29 cellular contexts compared by ENCODE assay signal in genomic region chr9:74719306-74719705, GRCh38.
"Had no signal": no experiment of that assay in that cellular context is flagged by ENCODE, and none has a peak within 500 bp of the region (broad histone marks: within the 10 kb centered on the region; RNA-seq: fewer than 3 reads in every experiment).

No MANE protein-coding gene starts in this region.

- H3K27me3 ChIP-seq: colonic mucosa, dorsolateral prefrontal cortex, esophagus muscularis mucosa, esophagus squamous epithelium, gastrocnemius medialis, gastroesophageal sphincter, heart right ventricle, hepatocyte had no signal

- FAIRE-seq: endometrium, endothelial cell of umbilical vein, frontal cortex had no signal

- H3K9me3 Mint-ChIP-seq: dendritic cell treated with granulocyte-macrophage colony-stimulating factor and Interleukin-4, amounts not matched to agents 40 ng/mL and 50 ng/mL, for 4 days; effector memory CD8-positive, alpha-beta T cell; endodermal cell had no signal

- DNase-seq: colonic mucosa; cortex of kidney; dermis blood vessel endothelial cell; dorsolateral prefrontal cortex; effector CD4-positive, alpha-beta T cell; effector CD8-positive, alpha-beta T cell; effector memory CD4-positive, alpha-beta T cell; effector memory CD8-positive, alpha-beta T cell; endodermal cell; erythroblast; esophagus squamous epithelium; foreskin fibroblast; foreskin keratinocyte; foreskin melanocyte; gastrocnemius medialis; glutamatergic neuron; head of caudate nucleus; heart left ventricle; heart right ventricle had no signal

- H2AFZ ChIP-seq: hepatocyte had no signal

- H3K79me2 ChIP-seq: hepatocyte had no signal

- H3K4me3 Mint-ChIP-seq: dendritic cell treated with granulocyte-macrophage colony-stimulating factor and Interleukin-4, amounts not matched to agents 40 ng/mL and 50 ng/mL, for 4 days; effector memory CD8-positive, alpha-beta T cell; endodermal cell had no signal

- H3K4me1 ChIP-seq: colonic mucosa, esophagus muscularis mucosa, esophagus squamous epithelium, foreskin keratinocyte, gastrocnemius medialis, gastroesophageal sphincter, heart left ventricle, heart right ventricle had no signal

- H3K36me3 ChIP-seq: colonic mucosa, esophagus muscularis mucosa, esophagus squamous epithelium, gastrocnemius medialis, gastroesophageal sphincter, heart left ventricle, heart right ventricle had no signal

- H3K9me3 ChIP-seq: colonic mucosa, esophagus muscularis mucosa, esophagus squamous epithelium, gastrocnemius medialis, gastroesophageal sphincter, heart left ventricle, heart right ventricle had no signal

- H3K4me2 ChIP-seq: hepatocyte had no signal

- H3K27ac ChIP-seq: colonic mucosa, coronary artery, dorsolateral prefrontal cortex, epithelial cell of prostate, esophagus muscularis mucosa, esophagus squamous epithelium, foreskin keratinocyte, gastrocnemius medialis, gastroesophageal sphincter, heart left ventricle, heart right ventricle, hepatocyte had no signal

- ATAC-seq: effector memory CD8-positive, alpha-beta T cell; esophagus mucosa; foreskin keratinocyte; gastrocnemius medialis; gastroesophageal sphincter; heart left ventricle; heart right ventricle had no signal

- H3K27ac Mint-ChIP-seq: dendritic cell treated with granulocyte-macrophage colony-stimulating factor and Interleukin-4, amounts not matched to agents 40 ng/mL and 50 ng/mL, for 4 days; effector memory CD8-positive, alpha-beta T cell; endodermal cell had no signal

- H3K4me3 ChIP-seq: colonic mucosa, coronary artery, dorsolateral prefrontal cortex, esophagus muscularis mucosa, esophagus squamous epithelium, gastrocnemius medialis, gastroesophageal sphincter, heart left ventricle, heart right ventricle, hepatocyte had no signal

- H3K27me3 Mint-ChIP-seq: dendritic cell treated with granulocyte-macrophage colony-stimulating factor and Interleukin-4, amounts not matched to agents 40 ng/mL and 50 ng/mL, for 4 days had no signal

- H3K4me1 Mint-ChIP-seq: endodermal cell had no signal
